In the genomic region with DNA sequence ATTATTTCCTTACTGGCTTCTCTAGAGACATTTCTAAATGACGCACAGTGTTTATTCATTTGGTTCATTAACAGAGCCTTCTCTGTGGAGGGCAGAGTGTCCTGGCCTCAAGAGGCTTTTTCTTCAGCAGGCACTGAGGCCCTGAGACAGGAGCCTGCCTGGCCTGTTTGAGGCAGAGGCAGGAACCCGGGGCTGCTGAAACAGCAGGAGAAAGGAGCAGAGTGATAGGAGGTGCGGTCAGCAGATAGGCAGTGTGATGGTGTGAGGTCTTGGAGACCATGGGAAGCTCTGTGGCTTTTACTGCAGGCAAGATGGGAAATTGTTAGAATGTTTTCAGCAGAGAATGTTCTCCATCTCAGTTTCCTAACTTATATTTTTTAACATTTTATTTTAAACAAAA, we compare ENCODE assay signal across 22 cellular contexts.
DNase-seq lines count a peak whose midpoint lies in the region; ATAC-seq and TF ChIP-seq lines count a peak whose summit lies in the region.
"Had no signal": no experiment of that assay in that cellular context is flagged by ENCODE, and none has a peak within 500 bp of the region (broad histone marks: within the 10 kb centered on the region; RNA-seq: fewer than 3 reads in every experiment).

No MANE protein-coding gene starts in this region.

- peak overlapping the region; percentile 80 for H3K27ac ChIP-seq in cardiac muscle cell
- no peak overlapping the region for H3K27ac ChIP-seq in mesenchymal stem cell (ENCODE audit: low read length, poor library complexity, severe bottlenecking)
- H3K27ac ChIP-seq: A549; BLaER1 treated with 17β-estradiol and CSF1 and Interleukin-3, amounts not matched to agents 10 nM and 100 nM had no signal

- TF ChIP-seq POLR2A in erythroblast (IDR thresholded peaks at IDR 0.05; ENCODE audit: low read length), result no peak

- H2BK5ac ChIP-seq in mesenchymal stem cell (ENCODE audit: low read depth, low read length, poor library complexity, severe bottlenecking), result no peak overlapping the region

- H3K4me1 ChIP-seq in cardiac muscle cell (ENCODE audit: low read depth), result peaks cover 33% of the 10 kb centered on the region
- no peaks in the 10 kb centered on the region for H3K4me1 ChIP-seq in mesenchymal stem cell (ENCODE audit: control insufficient read depth, insufficient read depth, low read depth, low read length)
- H3K4me1 ChIP-seq: A549; BE2C; BLaER1 treated with 17β-estradiol and CSF1 and Interleukin-3, amounts not matched to agents 10 nM and 100 nM; HAP-1 had no signal

- no peak overlapping the region for H2AK5ac ChIP-seq in mesenchymal stem cell (ENCODE audit: low read length, severe bottlenecking)

- H3K9ac ChIP-seq in mesenchymal stem cell (ENCODE audit: low read length), result no peak overlapping the region
- H3K9ac ChIP-seq: BLaER1 treated with 17β-estradiol and CSF1 and Interleukin-3, amounts not matched to agents 10 nM and 100 nM had no signal

- H3K36me3 ChIP-seq in cardiac muscle cell, result no peaks in the 10 kb centered on the region
- peaks cover 0 to 5% of the 10 kb centered on the region in 2 experiments for H3K36me3 ChIP-seq in mesenchymal stem cell (ENCODE audit: control insufficient read depth in 1 of 2, insufficient read depth in 2 of 2, low read depth in 1 of 2, low read length in 2 of 2)
- H3K36me3 ChIP-seq: BE2C, HAP-1 had no signal

- no peak for ATAC-seq in Right ventricle myocardium inferior
- ATAC-seq: A549 had no signal

- H4K8ac ChIP-seq in mesenchymal stem cell (ENCODE audit: low read length), result peak overlapping the region; percentile 37

- H3K27me3 ChIP-seq in cardiac muscle cell, result no peaks in the 10 kb centered on the region
- H3K27me3 ChIP-seq in mesenchymal stem cell (ENCODE audit: control insufficient read depth in 1 of 2, insufficient read depth in 1 of 2, low read length in 2 of 2), result no peaks in the 10 kb centered on the region
- H3K27me3 ChIP-seq: BE2C; BLaER1 treated with 17β-estradiol and CSF1 and Interleukin-3, amounts not matched to agents 10 nM and 100 nM had no signal

- H3K9me3 ChIP-seq in cardiac muscle cell (ENCODE audit: low read depth), result no peaks in the 10 kb centered on the region
- no peaks in the 10 kb centered on the region for H3K9me3 ChIP-seq in mesenchymal stem cell (ENCODE audit: control insufficient read depth, low read length)
- H3K9me3 ChIP-seq: A549, BE2C, HAP-1 had no signal

- H3K4me3 ChIP-seq in cardiac muscle cell, result no peak overlapping the region
- no peak overlapping the region for H3K4me3 ChIP-seq in mesenchymal stem cell (ENCODE audit: insufficient read depth in 1 of 2, low read depth in 1 of 2, low read length in 2 of 2)
- H3K4me3 ChIP-seq: A549; BLaER1 treated with 17β-estradiol and CSF1 and Interleukin-3, amounts not matched to agents 10 nM and 100 nM; HAP-1 had no signal

- peaks cover 55% of the 10 kb centered on the region for H3K36me3 Mint-ChIP-seq in nephron progenitor cell (ENCODE audit: low read depth)
- H3K36me3 Mint-ChIP-seq: CD4-positive, alpha-beta memory T cell had no signal

- peaks cover 3% of the 10 kb centered on the region for H3K27me3 Mint-ChIP-seq in nephron progenitor cell (ENCODE audit: low read depth, poor library complexity)
- H3K27me3 Mint-ChIP-seq: CD4-positive, alpha-beta memory T cell had no signal

- peaks cover 47% of the 10 kb centered on the region for H3K4me1 Mint-ChIP-seq in nephron progenitor cell
- H3K4me1 Mint-ChIP-seq: CD4-positive, alpha-beta memory T cell had no signal

- no peak overlapping the region for H3K4me3 Mint-ChIP-seq in nephron progenitor cell
- H3K4me3 Mint-ChIP-seq: CD4-positive, alpha-beta memory T cell; HFFc6 had no signal

- no peak for TF ChIP-seq CTCF in cardiac muscle cell (IDR thresholded peaks at IDR 0.05; ENCODE audit: low read depth, low read length)
- no peak for TF ChIP-seq CTCF in nephron progenitor cell (IDR thresholded peaks at IDR 0.05)
- no peak for TF ChIP-seq CTCF in GM20000 (IDR thresholded peaks at IDR 0.05; ENCODE audit: extremely low read depth, missing control alignments)

- peaks cover 8% of the 10 kb centered on the region for H3K9me3 Mint-ChIP-seq in nephron progenitor cell
- H3K9me3 Mint-ChIP-seq: HFFc6 had no signal

- H3K18ac ChIP-seq in mesenchymal stem cell (ENCODE audit: low read depth in 1 of 2, low read length in 2 of 2), result no peak overlapping the region

- 67% methylated on average over 3 of the region's 3 CpGs for WGBS in mesenchymal stem cell

- intact Hi-C loops in Right ventricle myocardium inferior (cut with DNase I), result no loop called here

- peaks cover 12% of the 10 kb centered on the region for H3K79me1 ChIP-seq in mesenchymal stem cell (replicated peaks; ENCODE audit: low read length, poor library complexity, severe bottlenecking)

- no peak overlapping the region for H2BK120ac ChIP-seq in mesenchymal stem cell (ENCODE audit: low read depth, low read length)

- H2BK15ac ChIP-seq in mesenchymal stem cell (ENCODE audit: low read depth, poor library complexity, severe bottlenecking), result no peak overlapping the region

- no peak overlapping the region for H4K91ac ChIP-seq in mesenchymal stem cell (ENCODE audit: low read length)

- no peak overlapping the region for H3K23ac ChIP-seq in mesenchymal stem cell (ENCODE audit: low read length in 2 of 2)

- no peak overlapping the region for H3K4ac ChIP-seq in mesenchymal stem cell (ENCODE audit: low read depth in 1 of 2, low read length in 2 of 2)

- no peak for DNase-seq in cardiac muscle cell (ENCODE audit: low read depth in 1 of 2, low spot score in 1 of 2)
- DNase-seq in Right ventricle myocardium inferior (ENCODE audit: missing footprints), result no peak
- no peak for DNase-seq in mesenchymal stem cell
- DNase-seq in nephron progenitor cell, result no peak
- DNase-seq in SW 1271 (lab: John Stamatoyannopoulos, UW), result no peak
- DNase-seq in GM20000 (ENCODE audit: low spot score), result no peak
- no peak for DNase-seq in erythroblast (lab: John Stamatoyannopoulos, UW)
- DNase-seq: 8988T; ACHN; AML-193; BE2C; Calu3; CD4-positive, alpha-beta memory T cell; COR-L47; DMS53; DMS79 treated with DMSO at 0.1 percent for 48 hours; GF-D8; GOT3; HFFc6 had no signal

- H3K27ac Mint-ChIP-seq in nephron progenitor cell, result peak overlapping the region; percentile 94
- H3K27ac Mint-ChIP-seq: CD4-positive, alpha-beta memory T cell; HFFc6 had no signal

- H3K14ac ChIP-seq in mesenchymal stem cell (ENCODE audit: low read length in 2 of 2), result no peak overlapping the region

- no peak overlapping the region for H3K4me2 ChIP-seq in mesenchymal stem cell (ENCODE audit: low read length, poor library complexity, severe bottlenecking)
- H3K4me2 ChIP-seq: A549; BLaER1 treated with 17β-estradiol and CSF1 and Interleukin-3, amounts not matched to agents 10 nM and 100 nM had no signal

- H2BK12ac ChIP-seq in mesenchymal stem cell (ENCODE audit: low read length in 2 of 2), result no peak overlapping the region

- no peak overlapping the region for H2AFZ ChIP-seq in mesenchymal stem cell (ENCODE audit: low read depth, low read length)
